In genomic region chr5:1745806-1746370, GRCh38 we compare ENCODE assay signal across 29 cellular contexts. TPM values are rescaled to one million over a fixed set of nuclear protein-coding genes. Genes with fewer than 3 reads are reported as not detected.
A peak's percentile ranks its signal among the peaks of the same experiment; 100 is the strongest.
DNase-seq lines count a peak whose midpoint lies in the region; ATAC-seq, FAIRE-seq and TF ChIP-seq lines count a peak whose summit lies in the region.
"Had no signal": no experiment of that assay in that cellular context is flagged by ENCODE, and none has a peak within 500 bp of the region (broad histone marks: within the 10 kb centered on the region; RNA-seq: fewer than 3 reads in every experiment).

No MANE protein-coding gene starts in this region.

- CTCF ChIA-PET in HepG2 (lab: Yijun Ruan, JAX; ENCODE audit: low intra/inter-chr PET ratio, low total read pairs) = no interaction called here

- H4K20me1 ChIP-seq in HepG2 (ENCODE audit: insufficient read depth, low read length) = no peaks in the 10 kb centered on the region

- no peak for TF ChIP-seq RAD21 in HepG2 (CRISPR knock-in tag; IDR thresholded peaks at IDR 0.05)

- POLR2A ChIA-PET in HepG2 (lab: Yijun Ruan, JAX) = no interaction called here

- H3K36me3 ChIP-seq in right lobe of liver = no peaks in the 10 kb centered on the region
- no peaks in the 10 kb centered on the region for H3K36me3 ChIP-seq in HepG2 (replicated peaks in 1 of 2; ENCODE audit: control insufficient read depth in 1 of 2, insufficient read depth in 2 of 2, low read length in 2 of 2)
- H3K36me3 ChIP-seq in aorta (ENCODE audit: control insufficient read depth in 1 of 2, insufficient read depth in 2 of 2, low read length in 1 of 2) = no peaks in the 10 kb centered on the region
- H3K36me3 ChIP-seq: esophagus squamous epithelium, vagina had no signal

- H3K27ac ChIP-seq in right lobe of liver (no peak overlapping the region), HepG2 (ENCODE audit: extremely low read length, insufficient read depth, low read length) (no peak overlapping the region), coronary artery (no peak overlapping the region), aorta (ENCODE audit: low read depth in 1 of 2, low read length in 2 of 2) (no peak overlapping the region)
- H3K27ac ChIP-seq: esophagus squamous epithelium, HL-60, vagina had no signal

- TF ChIP-seq CTCF in right lobe of liver (IDR thresholded peaks at IDR 0.05) (no peak), HepG2 (CRISPR knock-in tag; IDR thresholded peaks at IDR 0.05) (no peak), coronary artery (IDR thresholded peaks at IDR 0.05) (no peak)

- no peaks in the 10 kb centered on the region for H3K27me3 ChIP-seq in right lobe of liver
- peaks cover 6 to 82% of the 10 kb centered on the region in 2 experiments; a peak in 4 of 5 replicates for H3K27me3 ChIP-seq in HepG2 (ENCODE audit: control insufficient read depth in 1 of 2, insufficient read depth in 2 of 2, low read length in 2 of 2)
- no peaks in the 10 kb centered on the region for H3K27me3 ChIP-seq in aorta (ENCODE audit: control insufficient read depth in 1 of 2, insufficient read depth in 2 of 2, low read length in 1 of 2)
- H3K27me3 ChIP-seq: vagina had no signal

- TF ChIP-seq POLR2A in right lobe of liver (IDR thresholded peaks at IDR 0.05) = no peak
- TF ChIP-seq POLR2A in HepG2 (IDR thresholded peaks at IDR 0.05; ENCODE audit: insufficient read depth in 1 of 2, low read depth in 2 of 2, low read length in 2 of 2) = no peak

- in situ Hi-C loops in HepG2 (cut with HindIII; ENCODE audit: extremely low pct_ligation_motif_present, low pct_unique_long_range_greater_than_20kb) = no loop called here

- intact Hi-C loops in right lobe of liver (cut with DNase I) (no loop called here), HepG2 (cut with micrococcal nuclease; ENCODE audit: unreplicated experiment) (no loop called here), posterior vena cava (cut with DNase I) (no loop called here), aorta (cut with DNase I) (no loop called here)

- no peak for TF ChIP-seq EP300 in HepG2 (IDR thresholded peaks at IDR 0.05; ENCODE audit: low read depth in 2 of 2, low read length in 2 of 2)
- no peak for TF ChIP-seq EP300 in HepG2 (CRISPR knock-in tag; IDR thresholded peaks at IDR 0.05; ENCODE audit: borderline replicate concordance)

- no peak overlapping the region for H3K9ac ChIP-seq in HepG2 (ENCODE audit: insufficient read depth, low read depth, low read length)

- H3K79me2 ChIP-seq in HepG2 (ENCODE audit: insufficient read depth, low read length) = no peaks in the 10 kb centered on the region

- no peaks in the 10 kb centered on the region for H3K9me3 ChIP-seq in right lobe of liver
- H3K9me3 ChIP-seq in HepG2 (ENCODE audit: low read length) = no peaks in the 10 kb centered on the region; the same call in 1 of the 2 replicates
- H3K9me3 ChIP-seq in aorta (ENCODE audit: control insufficient read depth, low read length) = peaks cover 5% of the 10 kb centered on the region
- H3K9me3 ChIP-seq: esophagus squamous epithelium, vagina had no signal

- no TSS peak for BruUV-seq in HepG2 (replicated peaks; lab: Mats Ljungman, UMichigan)

- no peaks in the 10 kb centered on the region for H3K4me1 ChIP-seq in right lobe of liver
- H3K4me1 ChIP-seq in HepG2 (ENCODE audit: insufficient read depth, low read length) = no peaks in the 10 kb centered on the region
- H3K4me1 ChIP-seq in aorta (ENCODE audit: control insufficient read depth in 1 of 2, insufficient read depth in 2 of 2, low read length in 2 of 2) = no peaks in the 10 kb centered on the region
- H3K4me1 ChIP-seq: esophagus squamous epithelium, vagina had no signal

- no peak for FAIRE-seq in HepG2 (lab: Jason Lieb, UNC)
- FAIRE-seq: endometrium had no signal

- 60% methylated on average over 1 of the region's 29 CpGs for WGBS in right lobe of liver (ENCODE audit: insufficient coverage, low coverage, low lambda C conversion rate, missing lambda C conversion rate)
- WGBS in HepG2 (ENCODE audit: low lambda C conversion rate) = 27% methylated on average over 17 of the region's 29 CpGs
- WGBS in aorta, 2 donors = 84 to 88% methylated on average over 25 to 29 of the region's 29 CpGs

- H2AFZ ChIP-seq in HepG2 (ENCODE audit: low read length) = no peak overlapping the region

- H3K4me3 ChIP-seq in right lobe of liver (no peak overlapping the region), HepG2 (replicated peaks in 1 of 3; ENCODE audit: insufficient read depth in 1 of 3, low read depth in 2 of 3, low read length in 3 of 3) (no peak overlapping the region), coronary artery (no peak overlapping the region), aorta (ENCODE audit: low read length in 2 of 2) (no peak overlapping the region)
- H3K4me3 ChIP-seq: esophagus squamous epithelium, smooth muscle cell, vagina had no signal

- ATAC-seq in right lobe of liver (no peak), HepG2 (no peak), aorta (ENCODE audit: low FRiP score) (peak; percentile 27), HG03045 (IDR thresholded peaks at IDR 0.05; ENCODE audit: unreplicated experiment) (no peak), HG02852 (IDR thresholded peaks at IDR 0.05; ENCODE audit: unreplicated experiment) (no peak)
- ATAC-seq: naive thymus-derived CD4-positive, alpha-beta T cell had no signal

- H3K4me2 ChIP-seq in HepG2 (ENCODE audit: low read depth, low read length) = no peak overlapping the region
- H3K4me2 ChIP-seq: smooth muscle cell had no signal

- DNase-seq in right lobe of liver (peak in 2 of 3 donors; percentile 25 to 36), HepG2 (ENCODE audit: low spot score) (no peak), coronary artery (ENCODE audit: low spot score) (peak; percentile 50), posterior vena cava (ENCODE audit: low spot score) (peak; percentile 66), aorta (peak; percentile 17 to 37), putamen (ENCODE audit: low spot score) (no peak)
- DNase-seq: activated CD4-positive, alpha-beta T cell treated with anti-CD3 and anti-CD28 coated beads for 48 hours; CD4-positive, CD25-positive, alpha-beta regulatory T cell; central memory CD4-positive, alpha-beta T cell; dermis blood vessel endothelial cell; DND-41; esophagus squamous epithelium; foreskin melanocyte; hypothalamus; midbrain; MV-4-11; NCI-H1436 treated with DMSO at 0.1 percent for 48 hours; NCI-H2107; NCI-H748 treated with DMSO at 0.1 percent for 48 hours; occipital lobe; stimulated activated CD4-positive, alpha-beta T cell treated with anti-CD3 and anti-CD28 coated beads, Interleukin-2, amount 100 ng/mL, for 24 hours; T-helper 2 cell had no signal

RNA-seq across cellular contexts. Expression of gene MRPL36, which starts 53.7 kb away (rescaled TPM):
- total RNA-seq in right lobe of liver (10 to 100 TPM; 30.7 to 40.0 (median 35.5) TPM), HepG2 (2016; rRNA removed; fragmentation: Illumina TruSeq; extraction: Trizol) (113 and 135 TPM in 2 replicates), posterior vena cava (10 to 100 TPM; 29.4 to 32.4 TPM), aorta (10 to 100 TPM; 25.1 to 28.5 TPM)
- total RNA-seq in HepG2 (2016; cell fraction: cytosol; rRNA removed; fragmentation: Illumina TruSeq; extraction: Trizol; ENCODE audit: low read depth) = 108 and 113 TPM in 2 replicates
- total RNA-seq in HepG2 (2016; cell fraction: insoluble cytoplasmic fraction; rRNA removed; fragmentation: Illumina TruSeq; extraction: Trizol) = 108 and 154 TPM in 2 replicates
- total RNA-seq in HepG2 (2016; cell fraction: membrane; rRNA removed; fragmentation: Illumina TruSeq; extraction: Trizol) = 76.0 and 81.1 TPM in 2 replicates
- total RNA-seq in HepG2 (2016; cell fraction: nucleus; rRNA removed; fragmentation: Illumina TruSeq; extraction: Trizol) = 37.1 and 47.0 TPM in 2 replicates
- polyA plus RNA-seq in HepG2 (2011; rRNA removed) (70.5 and 71.3 TPM in 2 replicates), aorta (10 to 100 TPM; 49.5 to 62.2 TPM)
- polyA plus RNA-seq in HepG2 (2011; cell fraction: cytosol; rRNA removed) = 65.9 and 74.3 TPM in 2 replicates
- 25.2 and 29.0 TPM in 2 replicates for polyA plus RNA-seq in HepG2 (2011; cell fraction: nucleus; rRNA removed)
- polyA plus RNA-seq in HepG2 (2012) = 59.1 and 65.6 TPM in 2 replicates
- 88.2 and 98.8 TPM in 2 replicates for polyA plus RNA-seq in HepG2 (2016; cell fraction: cytosol; fragmentation: Illumina TruSeq; extraction: Trizol; ENCODE audit: low read depth)
- polyA plus RNA-seq in HepG2 (2016; cell fraction: insoluble cytoplasmic fraction; fragmentation: Illumina TruSeq; extraction: Trizol; ENCODE audit: low read depth) = 150 and 160 TPM in 2 replicates
- 60.1 and 66.8 TPM in 2 replicates for polyA plus RNA-seq in HepG2 (2016; cell fraction: membrane; fragmentation: Illumina TruSeq; extraction: Trizol; ENCODE audit: low read depth)
- 65.9 and 77.9 TPM in 2 replicates for polyA plus RNA-seq in HepG2 (2016; cell fraction: nucleus; fragmentation: Illumina TruSeq; extraction: Trizol; ENCODE audit: insufficient read depth, low read depth)
- polyA minus RNA-seq in HepG2 (2011; rRNA and poly(A)+ RNA removed; ENCODE audit: low replicate concordance) = 30.3 and 163 TPM in 2 replicates
- polyA minus RNA-seq in HepG2 (2011; cell fraction: cytosol; rRNA and poly(A)+ RNA removed) = 21.5 and 22.2 TPM in 2 replicates
- polyA minus RNA-seq in HepG2 (2011; cell fraction: nucleus; rRNA and poly(A)+ RNA removed) = 21.4 and 25.5 TPM in 2 replicates

RNA-seq across cellular contexts. Expression of gene NDUFS6, which starts 55.3 kb away (rescaled TPM):
- total RNA-seq in right lobe of liver (10 to 100 TPM; 16.5 to 57.5 (median 23.7) TPM), HepG2 (2016; rRNA removed; fragmentation: Illumina TruSeq; extraction: Trizol) (50.4 and 63.7 TPM in 2 replicates), posterior vena cava (10 to 100 TPM; 25.4 to 25.8 TPM), aorta (10 to 100 TPM; 16.7 to 24.2 TPM)
- 15.2 and 15.4 TPM in 2 replicates for total RNA-seq in HepG2 (2016; cell fraction: cytosol; rRNA removed; fragmentation: Illumina TruSeq; extraction: Trizol; ENCODE audit: low read depth)
- 53.0 and 63.5 TPM in 2 replicates for total RNA-seq in HepG2 (2016; cell fraction: insoluble cytoplasmic fraction; rRNA removed; fragmentation: Illumina TruSeq; extraction: Trizol)
- 25.8 and 27.4 TPM in 2 replicates for total RNA-seq in HepG2 (2016; cell fraction: membrane; rRNA removed; fragmentation: Illumina TruSeq; extraction: Trizol)
- total RNA-seq in HepG2 (2016; cell fraction: nucleus; rRNA removed; fragmentation: Illumina TruSeq; extraction: Trizol) = 17.5 and 20.2 TPM in 2 replicates
- polyA plus RNA-seq in HepG2 (2011; rRNA removed) (22.2 and 23.7 TPM in 2 replicates), aorta (10 to 100 TPM; 46.6 to 64.9 TPM)
- 72.6 and 97.8 TPM in 2 replicates for polyA plus RNA-seq in HepG2 (2011; cell fraction: cytosol; rRNA removed)
- 21.7 and 33.4 TPM in 2 replicates for polyA plus RNA-seq in HepG2 (2011; cell fraction: nucleus; rRNA removed)
- 46.4 and 50.3 TPM in 2 replicates for polyA plus RNA-seq in HepG2 (2012)
- 27.6 and 35.6 TPM in 2 replicates for polyA plus RNA-seq in HepG2 (2016; cell fraction: cytosol; fragmentation: Illumina TruSeq; extraction: Trizol; ENCODE audit: low read depth)
- polyA plus RNA-seq in HepG2 (2016; cell fraction: insoluble cytoplasmic fraction; fragmentation: Illumina TruSeq; extraction: Trizol; ENCODE audit: low read depth) = 110 and 131 TPM in 2 replicates
- 36.7 and 40.8 TPM in 2 replicates for polyA plus RNA-seq in HepG2 (2016; cell fraction: membrane; fragmentation: Illumina TruSeq; extraction: Trizol; ENCODE audit: low read depth)
- polyA plus RNA-seq in HepG2 (2016; cell fraction: nucleus; fragmentation: Illumina TruSeq; extraction: Trizol; ENCODE audit: insufficient read depth, low read depth) = 54.4 and 56.6 TPM in 2 replicates
- 9.7 and 41.7 TPM in 2 replicates for polyA minus RNA-seq in HepG2 (2011; rRNA and poly(A)+ RNA removed; ENCODE audit: low replicate concordance)
- 11.4 and 22.6 TPM in 2 replicates for polyA minus RNA-seq in HepG2 (2011; cell fraction: cytosol; rRNA and poly(A)+ RNA removed)
- 8.5 and 11.5 TPM in 2 replicates for polyA minus RNA-seq in HepG2 (2011; cell fraction: nucleus; rRNA and poly(A)+ RNA removed)

Comparison
In these comparisons a context has a peak if more than half of its experiments do, and no peak if none do; other contexts are left out.
1. DNase-seq: peak in right lobe of liver (2 of 3), coronary artery (single experiment), posterior vena cava (single experiment) and aorta (2 of 2); none in HepG2 (single experiment) and putamen (single experiment).